In genomic region chr1:31778763-31779488, GRCh38 we compare ENCODE assay signal across 1 cellular context.
A peak's percentile ranks its signal among the peaks of the same experiment; 100 is the strongest.
TF ChIP-seq lines count a peak whose summit lies in the region.

No MANE protein-coding gene starts in this region.

TF ChIP-seq in HepG2, 621 proteins besides CTCF, POLR2A, EP300 and RAD21:
- TF ChIP-seq ZSCAN25 (CRISPR knock-in tag; IDR thresholded peaks at IDR 0.05) (no peak), ZC3H4 (CRISPR knock-in tag; IDR thresholded peaks at IDR 0.05; ENCODE audit: borderline replicate concordance) (no peak), ZNF768 (CRISPR knock-in tag; IDR thresholded peaks at IDR 0.05) (peak; percentile 73), TAF1 (CRISPR knock-in tag; IDR thresholded peaks at IDR 0.05) (no peak), HDAC6 (IDR thresholded peaks at IDR 0.05; ENCODE audit: low read depth, low read length) (no peak), ZEB1 (IDR thresholded peaks at IDR 0.05; ENCODE audit: insufficient replicate concordance, low read depth) (no peak)
TF ChIP-seq in HepG2: peak in this region for 1.
